In the genomic region with DNA sequence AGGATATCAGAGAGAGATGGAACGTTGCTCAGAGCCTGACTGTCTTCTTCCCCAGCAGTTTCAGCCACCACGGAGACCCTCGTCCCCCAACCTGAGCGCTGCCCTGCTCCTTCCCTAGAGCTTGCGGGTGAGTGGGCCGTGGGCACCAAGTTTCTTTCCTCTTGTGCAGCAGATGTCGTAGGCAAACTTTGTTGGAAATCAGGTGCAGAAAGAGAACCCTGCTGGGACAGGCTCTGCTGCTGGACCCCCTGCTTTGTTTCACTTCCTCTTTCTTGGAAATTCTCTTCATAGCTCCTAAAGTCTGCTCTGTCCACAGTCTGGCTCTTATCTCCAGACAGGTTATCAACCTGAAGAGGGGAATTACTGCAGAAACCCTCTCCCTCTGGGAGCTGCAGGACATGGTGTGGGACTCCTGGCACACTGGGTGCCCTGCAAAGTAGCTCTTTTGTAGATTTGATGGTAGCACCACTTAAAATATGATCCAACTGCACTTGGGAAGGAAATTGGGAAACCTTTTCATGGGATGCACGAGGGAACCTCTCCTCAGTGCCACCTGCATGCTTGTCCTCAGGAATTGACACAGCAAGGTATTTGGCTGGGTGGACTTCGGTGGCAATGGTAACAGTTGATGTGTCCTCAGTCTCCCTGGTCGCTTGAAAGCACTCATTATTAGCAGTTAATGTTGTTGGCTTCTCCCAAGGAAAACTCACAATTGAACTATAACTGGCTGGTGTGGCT, we compare ENCODE assay signal across 10 cellular contexts.
DNase-seq lines count a peak whose midpoint lies in the region; ATAC-seq lines count a peak whose summit lies in the region.
"Had no signal": no experiment of that assay in that cellular context is flagged by ENCODE, and none has a peak within 500 bp of the region (broad histone marks: within the 10 kb centered on the region; RNA-seq: fewer than 3 reads in every experiment).

No MANE protein-coding gene starts in this region.

- ATAC-seq in GM18519 (IDR thresholded peaks at IDR 0.05; ENCODE audit: low FRiP score, unreplicated experiment) (peak; percentile 38), GM21529 (IDR thresholded peaks at IDR 0.05; ENCODE audit: unreplicated experiment) (peak; percentile 49), HG03520 (IDR thresholded peaks at IDR 0.05; ENCODE audit: unreplicated experiment) (peak; percentile 32)
- ATAC-seq: esophagus mucosa had no signal

- DNase-seq in medulla oblongata (ENCODE audit: extremely low spot score): peak; percentile 62
- no peak for DNase-seq in midbrain (lab: John Stamatoyannopoulos, UW)
- no peak for DNase-seq in NCI-H1436 (lab: John Stamatoyannopoulos, UW)
- DNase-seq in hypothalamus (lab: John Stamatoyannopoulos, UW): no peak
- DNase-seq in effector CD4-positive, alpha-beta T cell: no peak
- DNase-seq: activated naive CD8-positive, alpha-beta T cell treated with anti-CD3 and anti-CD28 coated beads, Interleukin-2, amount 10 ng/mL, durations not matched to agents 7 days and 5 days had no signal
